In the genomic region with DNA sequence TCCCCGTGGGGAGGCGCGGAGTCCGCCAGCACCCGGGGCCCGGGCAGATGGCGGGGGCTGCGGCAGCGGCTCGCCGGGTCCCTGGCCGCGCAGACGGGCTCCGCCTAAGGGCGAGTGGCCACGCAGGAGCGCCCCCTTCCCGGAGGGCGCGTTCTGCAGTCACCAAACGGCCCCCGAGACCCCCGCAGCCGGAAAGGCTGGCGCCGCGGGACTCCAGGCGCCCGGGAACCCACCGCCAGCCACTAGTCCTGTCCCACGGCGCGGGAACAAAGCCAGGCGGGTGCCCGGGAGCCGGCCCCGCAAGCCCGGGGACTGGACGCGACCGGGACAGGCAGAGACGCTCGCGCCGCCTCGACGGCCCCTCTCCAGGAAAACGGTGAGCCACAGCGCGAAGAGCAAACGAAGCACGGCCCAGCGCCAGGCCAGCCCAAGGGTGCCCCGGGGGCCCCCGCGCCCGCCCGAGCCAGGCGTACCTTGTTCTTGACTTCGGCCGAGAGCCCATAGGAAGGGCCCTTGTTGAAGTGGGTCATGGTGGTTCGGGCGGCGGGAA, we compare ENCODE assay signal across 8 cellular contexts. TPM values are rescaled to one million over a fixed set of nuclear protein-coding genes. Genes with fewer than 3 reads are reported as not detected.
A peak's percentile ranks its signal among the peaks of the same experiment; 100 is the strongest.
DNase-seq lines count a peak whose midpoint lies in the region; ATAC-seq and TF ChIP-seq lines count a peak whose summit lies in the region.

No MANE protein-coding gene starts in this region.

- no peaks in the 10 kb centered on the region for H3K9me3 ChIP-seq in CD4-positive, alpha-beta memory T cell (ENCODE audit: control insufficient read depth in 1 of 2, low read length in 2 of 2)
- H3K9me3 ChIP-seq in liver (ENCODE audit: control insufficient read depth in 4 of 4, low read length in 3 of 4) = no peaks in the 10 kb centered on the region

- no peak overlapping the region for H3K27ac Mint-ChIP-seq in CD4-positive, alpha-beta memory T cell
- no peak overlapping the region for H3K27ac Mint-ChIP-seq in dendritic cell treated with granulocyte-macrophage colony-stimulating factor and Interleukin-4, amounts not matched to agents 40 ng/mL and 50 ng/mL, for 4 days
- no peak overlapping the region for H3K27ac Mint-ChIP-seq in stimulated activated naive CD8-positive, alpha-beta T cell treated with anti-CD3 and anti-CD28 coated beads, Interleukin-15, Interleukin-2, amounts not matched to agents 100 ng/mL and 50 ng/mL, for 24 hours

- peak in 3 of 5 donors; percentile 0 to 16 (median 9) for DNase-seq in CD4-positive, alpha-beta memory T cell
- DNase-seq in SK-N-DZ (ENCODE audit: low spot score) = peak; percentile 65

- peaks cover 17% of the 10 kb centered on the region for H3K27me3 ChIP-seq in CD4-positive, alpha-beta memory T cell (ENCODE audit: insufficient read depth, low read length)
- H3K27me3 ChIP-seq in liver (ENCODE audit: control insufficient read depth in 4 of 4, insufficient read depth in 4 of 4, low read length in 3 of 4) = no peaks in the 10 kb centered on the region

- intact Hi-C loops in CD4-positive, alpha-beta memory T cell (cut with micrococcal nuclease) = loop anchor here (1.0 to 10.0 kb wide), 5 partner anchors 36 to 306 kb away; partner anchors contain the start of gene RWDD3
- intact Hi-C loops in dendritic cell treated with granulocyte-macrophage colony-stimulating factor and Interleukin-4, amounts not matched to agents 40 ng/mL and 50 ng/mL, for 4 days (cut with micrococcal nuclease) = no loop called here

- H3K4me1 Mint-ChIP-seq in CD4-positive, alpha-beta memory T cell = peaks cover 9 to 24% (median 17%) of the 10 kb centered on the region in 4 donors
- H3K4me1 Mint-ChIP-seq in dendritic cell treated with granulocyte-macrophage colony-stimulating factor and Interleukin-4, amounts not matched to agents 40 ng/mL and 50 ng/mL, for 4 days (ENCODE audit: low read depth) = peaks cover 15% of the 10 kb centered on the region
- H3K4me1 Mint-ChIP-seq in stimulated activated naive CD8-positive, alpha-beta T cell treated with anti-CD3 and anti-CD28 coated beads, Interleukin-15, Interleukin-2, amounts not matched to agents 100 ng/mL and 50 ng/mL, for 24 hours (ENCODE audit: low read depth) = peaks cover 24% of the 10 kb centered on the region

- no peaks in the 10 kb centered on the region for H3K36me3 Mint-ChIP-seq in CD4-positive, alpha-beta memory T cell
- H3K36me3 Mint-ChIP-seq in dendritic cell treated with granulocyte-macrophage colony-stimulating factor and Interleukin-4, amounts not matched to agents 40 ng/mL and 50 ng/mL, for 4 days (ENCODE audit: low read depth) = no peaks in the 10 kb centered on the region
- no peaks in the 10 kb centered on the region for H3K36me3 Mint-ChIP-seq in stimulated activated naive CD8-positive, alpha-beta T cell treated with anti-CD3 and anti-CD28 coated beads, Interleukin-15, Interleukin-2, amounts not matched to agents 100 ng/mL and 50 ng/mL, for 24 hours (ENCODE audit: low read depth)

- H3K9ac ChIP-seq in liver (ENCODE audit: low read depth in 1 of 2, low read length in 2 of 2) = peak overlapping the region; percentile 77 to 90

- TF ChIP-seq CTCF in liver (IDR thresholded peaks at IDR 0.05; ENCODE audit: low read depth, low read length, missing input control) = peak; percentile 28

- POLR2A ChIA-PET in CD4-positive, alpha-beta memory T cell (lab: Charles Lee; ENCODE audit: partially characterized antibody) = no interaction called here

- no peaks in the 10 kb centered on the region for H3K9me3 Mint-ChIP-seq in CD4-positive, alpha-beta memory T cell
- no peaks in the 10 kb centered on the region for H3K9me3 Mint-ChIP-seq in dendritic cell treated with granulocyte-macrophage colony-stimulating factor and Interleukin-4, amounts not matched to agents 40 ng/mL and 50 ng/mL, for 4 days
- H3K9me3 Mint-ChIP-seq in stimulated activated naive CD8-positive, alpha-beta T cell treated with anti-CD3 and anti-CD28 coated beads, Interleukin-15, Interleukin-2, amounts not matched to agents 100 ng/mL and 50 ng/mL, for 24 hours = no peaks in the 10 kb centered on the region

- under 1% methylated on average over 65 of the region's 65 CpGs for WGBS in liver

- H3K4me3 ChIP-seq in CD4-positive, alpha-beta memory T cell (ENCODE audit: low read length in 2 of 2) = peak overlapping the region in 1 of 2 donors; percentile 35
- H3K4me3 ChIP-seq in liver (ENCODE audit: low read depth in 1 of 3, low read length in 3 of 3) = peak overlapping the region; percentile 59 to 91 (median 85)

- H3K27ac ChIP-seq in CD4-positive, alpha-beta memory T cell (ENCODE audit: low read depth, low read length) = no peak overlapping the region
- H3K27ac ChIP-seq in liver (ENCODE audit: low read depth in 1 of 2, low read length in 2 of 2) = peak overlapping the region; percentile 96 to 98

- no peaks in the 10 kb centered on the region for H3K36me3 ChIP-seq in CD4-positive, alpha-beta memory T cell (ENCODE audit: insufficient read depth, low read length)
- H3K36me3 ChIP-seq in liver (ENCODE audit: control insufficient read depth in 4 of 4, insufficient read depth in 3 of 4, low read depth in 1 of 4, low read length in 3 of 4) = no peaks in the 10 kb centered on the region

- peak overlapping the region in 4 of 8 donors; percentile 13 to 86 (median 60) for H3K4me3 Mint-ChIP-seq in CD4-positive, alpha-beta memory T cell
- H3K4me3 Mint-ChIP-seq in dendritic cell treated with granulocyte-macrophage colony-stimulating factor and Interleukin-4, amounts not matched to agents 40 ng/mL and 50 ng/mL, for 4 days = peak overlapping the region; percentile 55
- peak overlapping the region; percentile 84 for H3K4me3 Mint-ChIP-seq in stimulated activated naive CD8-positive, alpha-beta T cell treated with anti-CD3 and anti-CD28 coated beads, Interleukin-15, Interleukin-2, amounts not matched to agents 100 ng/mL and 50 ng/mL, for 24 hours

- H3K27me3 Mint-ChIP-seq in CD4-positive, alpha-beta memory T cell = peaks cover 27 to 34% of the 10 kb centered on the region in 2 donors
- peaks cover 73% of the 10 kb centered on the region for H3K27me3 Mint-ChIP-seq in dendritic cell treated with granulocyte-macrophage colony-stimulating factor and Interleukin-4, amounts not matched to agents 40 ng/mL and 50 ng/mL, for 4 days
- peaks cover 31% of the 10 kb centered on the region for H3K27me3 Mint-ChIP-seq in stimulated activated naive CD8-positive, alpha-beta T cell treated with anti-CD3 and anti-CD28 coated beads, Interleukin-15, Interleukin-2, amounts not matched to agents 100 ng/mL and 50 ng/mL, for 24 hours

- peak; percentile 21 for ATAC-seq in GM18870 (IDR thresholded peaks at IDR 0.05; ENCODE audit: unreplicated experiment)
- ATAC-seq in HG03103 (IDR thresholded peaks at IDR 0.05; ENCODE audit: low read depth, unreplicated experiment) = peak; percentile 23
- no peak for ATAC-seq in HG03565 (IDR thresholded peaks at IDR 0.05; ENCODE audit: unreplicated experiment)

- H3K4me1 ChIP-seq in CD4-positive, alpha-beta memory T cell (ENCODE audit: insufficient read depth, low read length) = peaks cover 7% of the 10 kb centered on the region
- peaks cover 2 to 52% (median 23%) of the 10 kb centered on the region in 4 donors for H3K4me1 ChIP-seq in liver (ENCODE audit: control insufficient read depth in 4 of 4, insufficient read depth in 4 of 4, low read length in 3 of 4)

- no peak for TF ChIP-seq RAD21 in liver (IDR thresholded peaks at IDR 0.05)

- CTCF ChIA-PET in CD4-positive, alpha-beta memory T cell (lab: Charles Lee; ENCODE audit: partially characterized antibody) = interaction anchor here (0.9 to 1.2 kb wide), 2 partner anchors 72 to 307 kb away, joined by 3 to 4 read pairs; partner anchors contain the start of gene RWDD3

TF ChIP-seq in liver, 16 proteins besides CTCF, POLR2A, EP300 and RAD21:
- TF ChIP-seq TAF1 (conservative IDR thresholded peaks at IDR 0.05) (no peak), MAX (IDR thresholded peaks at IDR 0.05) (no peak), ZBTB33 (IDR thresholded peaks at IDR 0.05) (no peak), JUND (IDR thresholded peaks at IDR 0.05) (no peak), FOXA2 (IDR thresholded peaks at IDR 0.05) (no peak), GABPA (IDR thresholded peaks at IDR 0.05 in 1 of 2, conservative IDR thresholded peaks at IDR 0.05 in 1 of 2) (no peak), FOXA1 (IDR thresholded peaks at IDR 0.05) (no peak), EGR1 (IDR thresholded peaks at IDR 0.05; ENCODE audit: low read depth in 2 of 2) (no peak), YY1 (IDR thresholded peaks at IDR 0.05) (no peak), SP1 (IDR thresholded peaks at IDR 0.05) (no peak), HNF4G (IDR thresholded peaks at IDR 0.05) (no peak), HNF4A (conservative IDR thresholded peaks at IDR 0.05) (no peak)
- TF ChIP-seq, protein P1, sequence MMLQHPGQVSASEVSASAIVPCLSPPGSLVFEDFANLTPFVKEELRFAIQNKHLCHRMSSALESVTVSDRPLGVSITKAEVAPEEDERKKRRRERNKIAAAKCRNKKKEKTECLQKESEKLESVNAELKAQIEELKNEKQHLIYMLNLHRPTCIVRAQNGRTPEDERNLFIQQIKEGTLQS (IDR thresholded peaks at IDR 0.05) = no peak

RNA-seq across cellular contexts. Expression of gene CNN3, which starts 0.5 kb away (rescaled TPM):
- 1 to 10 TPM; 2.6 to 3.2 TPM for total RNA-seq in CD4-positive, alpha-beta memory T cell
- polyA plus RNA-seq in CD4-positive, alpha-beta memory T cell = 1 to 10 TPM; 1.9 to 2.3 TPM
- 158 and 161 TPM in 2 replicates for polyA plus RNA-seq in SK-N-DZ (2014; cell fraction: cytosol; rRNA removed)
- polyA plus RNA-seq in SK-N-DZ (2014; cell fraction: nucleus; rRNA removed) = 83.0 and 108 TPM in 2 replicates
- 10 to 100 TPM; 43.9 to 87.4 TPM for total RNA-seq in liver
- polyA plus RNA-seq in liver = 10 to 100 TPM; 66.8 to 72.3 TPM

Comparison
In these comparisons a context has a peak if more than half of its experiments do, and no peak if none do; other contexts are left out.
1. RNA of gene CNN3, which starts 0.5 kb away (total RNA-seq): 43.9 to 87.4 TPM in liver; 2.6 to 3.2 TPM in CD4-positive, alpha-beta memory T cell; every median in the first group is over 10 times any median in the second.